ENCODE assay signal across 11 cellular contexts in the genomic region with DNA sequence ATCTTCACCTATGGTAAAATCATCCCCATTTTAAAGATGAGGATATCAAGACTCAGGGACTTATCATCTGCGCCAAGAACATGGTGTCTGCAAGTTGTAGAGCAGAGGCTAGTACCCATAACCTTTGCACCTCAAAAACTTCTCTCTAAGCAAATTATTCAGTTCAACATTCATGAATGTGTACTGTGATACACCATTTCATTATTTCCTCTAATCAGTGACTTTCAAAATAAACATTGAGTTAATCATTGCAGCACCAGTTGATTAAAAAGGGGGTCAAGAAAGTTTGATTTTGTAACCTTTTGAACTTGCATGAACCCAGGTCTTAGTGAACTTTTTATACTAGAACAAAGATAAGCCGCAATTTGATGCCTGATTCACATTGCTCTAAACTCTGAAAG. TPM values are rescaled to one million over a fixed set of nuclear protein-coding genes. Genes with fewer than 3 reads are reported as not detected.
"Had no signal": no experiment of that assay in that cellular context is flagged by ENCODE, and none has a peak within 500 bp of the region (broad histone marks: within the 10 kb centered on the region; RNA-seq: fewer than 3 reads in every experiment).

No MANE protein-coding gene starts in this region.

- ATAC-seq: HCT116 had no signal

- H3K9me3 ChIP-seq: HAP-1 had no signal

- H3K4me3 Mint-ChIP-seq: HFFc6, IgD-negative memory B cell had no signal

- DNase-seq: GM23248, GOT3, H7, HFFc6, KBM-7 had no signal

- H3K27ac ChIP-seq: GM23248 had no signal

- H3K27ac Mint-ChIP-seq: HFFc6 had no signal

- H3K4me1 Mint-ChIP-seq: IgD-negative memory B cell had no signal

- H3K36me3 ChIP-seq: HAP-1 had no signal

- FAIRE-seq: HTR-8/SVneo had no signal

- H3K4me3 ChIP-seq: GM23248, HAP-1 had no signal

- H3K9ac ChIP-seq: GM23248 had no signal

- H3K4me1 ChIP-seq: HAP-1 had no signal

RNA-seq across cellular contexts. Expression of a gene that starts 47.6 kb away (rescaled TPM):
- total RNA-seq: GM23248, H4, HFFc6, HT-29 had no signal
- polyA plus RNA-seq: GM23248, IgD-negative memory B cell had no signal
